1 cellular context compared by ENCODE assay signal in the genomic region with DNA sequence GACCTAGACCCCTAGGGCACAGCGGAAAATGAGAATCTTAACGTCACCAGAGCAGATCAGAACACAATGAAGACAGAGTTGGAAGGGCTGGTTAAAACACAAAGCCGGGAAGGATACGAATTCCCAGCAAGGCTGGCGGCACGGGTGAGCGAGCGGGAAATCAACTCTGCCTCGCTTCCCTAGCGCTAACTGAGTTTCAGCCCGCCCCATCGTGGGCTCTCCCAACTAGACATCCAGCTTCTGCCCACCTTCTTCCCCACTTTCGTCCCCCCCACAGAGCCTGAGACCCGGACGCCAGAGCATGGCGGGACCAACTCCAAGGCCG.
TF ChIP-seq lines count a peak whose summit lies in the region.

No MANE protein-coding gene starts in this region.

TF ChIP-seq in H1, 55 proteins besides CTCF, POLR2A, EP300 and RAD21:
- TF ChIP-seq BACH1 (IDR thresholded peaks at IDR 0.05; ENCODE audit: low read length), result no peak
- no peak for TF ChIP-seq PHF8 (conservative IDR thresholded peaks at IDR 0.05; ENCODE audit: low read depth, low read length)
- TF ChIP-seq ZNF274 (IDR thresholded peaks at IDR 0.05; ENCODE audit: borderline replicate concordance, extremely low read depth, low read length), result no peak
- no peak for TF ChIP-seq SRF (IDR thresholded peaks at IDR 0.05; ENCODE audit: low read depth, low read length)
TF ChIP-seq in H1: peak in this region for 0.
